In genomic region chr16:30571444-30572322, GRCh38 we compare ENCODE assay signal across 8 cellular contexts. TPM values are rescaled to one million over a fixed set of nuclear protein-coding genes. Genes with fewer than 3 reads are reported as not detected.
DNase-seq lines count a peak whose midpoint lies in the region; ATAC-seq, FAIRE-seq and TF ChIP-seq lines count a peak whose summit lies in the region.

Gene ZNF688, minus strand, starts transcription at chr16:30571714. Its CDS starts 85 bp downstream, at chr16:30571629.

- no peaks in the 10 kb centered on the region for H3K27me3 ChIP-seq in BLaER1
- no peaks in the 10 kb centered on the region for H3K27me3 ChIP-seq in HepG2 (ENCODE audit: control insufficient read depth in 1 of 2, insufficient read depth in 2 of 2, low read length in 2 of 2)

- BruUV-seq in HepG2 (replicated peaks; lab: Mats Ljungman, UMichigan): TSS peak; percentile 74

- H3K36me3 ChIP-seq in BLaER1 (peaks cover 20% of the 10 kb centered on the region), HepG2 (replicated peaks in 1 of 2; ENCODE audit: control insufficient read depth in 1 of 2, insufficient read depth in 2 of 2, low read length in 2 of 2) (no peaks in the 10 kb centered on the region)

- peak within 1 kb of the TSS; percentile 77 for H3K4me3 ChIP-seq in BLaER1
- peak within 1 kb of the TSS; percentile 89 to 97 (median 93) for H3K4me3 ChIP-seq in HepG2 (replicated peaks in 1 of 3; ENCODE audit: insufficient read depth in 1 of 3, low read depth in 2 of 3, low read length in 3 of 3)

- CTCF ChIA-PET in HepG2 (lab: Yijun Ruan, JAX; ENCODE audit: low intra/inter-chr PET ratio, low total read pairs): no interaction called here

- peak within 1 kb of the TSS; percentile 50 for H2AFZ ChIP-seq in HepG2 (ENCODE audit: low read length)

- in situ Hi-C loops in HepG2 (cut with HindIII; ENCODE audit: extremely low pct_ligation_motif_present, low pct_unique_long_range_greater_than_20kb): loop anchor here (5.0 kb wide), 1 partner anchor 51 kb away; no protein-coding TSS in a partner anchor

- POLR2A ChIA-PET in HepG2 (lab: Yijun Ruan, JAX): interaction anchor here (0.7 to 3.3 kb wide), 23 partner anchors 13 to 176 kb away, joined by 3 to 73 read pairs (median 4); partner anchors contain the start of genes DCTPP1, FBRS, ZNF48 and ZNF689

- peak; percentile 53 for TF ChIP-seq RAD21 in HepG2 (CRISPR knock-in tag; IDR thresholded peaks at IDR 0.05)

- DNase-seq in NCI-H748 treated with DMSO at 0.1 percent for 48 hours (lab: John Stamatoyannopoulos, UW) (peak; percentile 77), dermis microvascular lymphatic vessel endothelial cell (ENCODE audit: low read depth in 2 of 2) (peak; percentile 77 to 96), HepG2 (ENCODE audit: low spot score) (peak; percentile 93)
- peak; percentile 72 to 95 for DNase-seq in activated CD4-positive, alpha-beta T cell treated with anti-CD3 and anti-CD28 coated beads, Interleukin-2, amount 50 U/mL, for 24 hours (ENCODE audit: low read depth in 1 of 2, low spot score in 1 of 2)
- DNase-seq in stimulated activated CD4-positive, alpha-beta T cell treated with anti-CD3 and anti-CD28 coated beads, Interleukin-4, amount 100 ng/mL, for 1 hour: peak; percentile 90

- H3K4me1 ChIP-seq in BLaER1 (peaks cover 59% of the 10 kb centered on the region), HepG2 (ENCODE audit: insufficient read depth, low read length) (peaks cover 71% of the 10 kb centered on the region)

- H3K9me3 ChIP-seq in BLaER1 (no peaks in the 10 kb centered on the region), HepG2 (ENCODE audit: low read length) (no peaks in the 10 kb centered on the region)

- ATAC-seq in GM19328 (IDR thresholded peaks at IDR 0.05; ENCODE audit: unreplicated experiment): peak; percentile 71
- ATAC-seq in HG03520 (IDR thresholded peaks at IDR 0.05; ENCODE audit: unreplicated experiment): peak; percentile 66
- peak; percentile 89 for ATAC-seq in HepG2

- TF ChIP-seq CTCF in HepG2 (CRISPR knock-in tag; IDR thresholded peaks at IDR 0.05): no peak

- intact Hi-C loops in HepG2 (cut with micrococcal nuclease; ENCODE audit: unreplicated experiment): loop anchor here (1.0 to 2.0 kb wide), 3 partner anchors 13 to 39 kb away; partner anchors contain the start of genes ZNF689 and ZNF764

- H3K9ac ChIP-seq in BLaER1: peak within 1 kb of the TSS; percentile 94
- peak within 1 kb of the TSS; percentile 93 for H3K9ac ChIP-seq in HepG2 (ENCODE audit: insufficient read depth, low read depth, low read length)

- under 1% methylated on average over 33 of the region's 67 CpGs for WGBS in HepG2 (ENCODE audit: low lambda C conversion rate)

- peak; percentile 52 to 74 for TF ChIP-seq POLR2A in HepG2 (IDR thresholded peaks at IDR 0.05; ENCODE audit: insufficient read depth in 1 of 2, low read depth in 2 of 2, low read length in 2 of 2)

- H3K79me2 ChIP-seq in HepG2 (ENCODE audit: insufficient read depth, low read length): peaks cover 2% of the 10 kb centered on the region

- TF ChIP-seq EP300 in HepG2 (IDR thresholded peaks at IDR 0.05; ENCODE audit: low read depth in 2 of 2, low read length in 2 of 2) (no peak), HepG2 (CRISPR knock-in tag; IDR thresholded peaks at IDR 0.05; ENCODE audit: borderline replicate concordance) (no peak)

- H3K4me2 ChIP-seq in BLaER1 (peak within 1 kb of the TSS; percentile 99), HepG2 (ENCODE audit: low read depth, low read length) (peak within 1 kb of the TSS; percentile 94)

- H4K20me1 ChIP-seq in BLaER1: peaks cover 7% of the 10 kb centered on the region; the same call in 1 of the 2 replicates
- H4K20me1 ChIP-seq in HepG2 (ENCODE audit: insufficient read depth, low read length): no peaks in the 10 kb centered on the region

- peak; percentile 94 for FAIRE-seq in HepG2 (lab: Jason Lieb, UNC)

- H3K27ac ChIP-seq in BLaER1 (peak within 1 kb of the TSS; percentile 96), HepG2 (ENCODE audit: extremely low read length, insufficient read depth, low read length) (peak within 1 kb of the TSS; percentile 89)

TF ChIP-seq in HepG2, 621 proteins besides CTCF, POLR2A, EP300 and RAD21 (continues in another document):
- TF ChIP-seq ZBTB7B (CRISPR knock-in tag; IDR thresholded peaks at IDR 0.05) (peak; percentile 42; the same call in 1 of the 2 replicates), STAT6 (CRISPR knock-in tag; IDR thresholded peaks at IDR 0.05; ENCODE audit: borderline replicate concordance) (no peak), BORCS8-MEF2B (CRISPR knock-in tag; IDR thresholded peaks at IDR 0.05) (peak; percentile 91), MLX (CRISPR knock-in tag; IDR thresholded peaks at IDR 0.05) (no peak; the same call in none of the 2 replicates), GRHL1 (CRISPR knock-in tag; conservative IDR thresholded peaks at IDR 0.05) (no peak)

RNA-seq across cellular contexts. Expression of gene ZNF688, which starts in this region (rescaled TPM):
- total RNA-seq in dermis microvascular lymphatic vessel endothelial cell (3.9 and 6.7 TPM in 2 replicates), HepG2 (2016; rRNA removed; fragmentation: Illumina TruSeq; extraction: Trizol) (5.4 and 5.8 TPM in 2 replicates)
- 13.1 and 13.2 TPM in 2 replicates for total RNA-seq in HepG2 (2016; cell fraction: cytosol; rRNA removed; fragmentation: Illumina TruSeq; extraction: Trizol; ENCODE audit: low read depth)
- 4.0 and 4.8 TPM in 2 replicates for total RNA-seq in HepG2 (2016; cell fraction: insoluble cytoplasmic fraction; rRNA removed; fragmentation: Illumina TruSeq; extraction: Trizol)
- 8.5 and 11.4 TPM in 2 replicates for total RNA-seq in HepG2 (2016; cell fraction: membrane; rRNA removed; fragmentation: Illumina TruSeq; extraction: Trizol)
- 2.6 and 3.6 TPM in 2 replicates for total RNA-seq in HepG2 (2016; cell fraction: nucleus; rRNA removed; fragmentation: Illumina TruSeq; extraction: Trizol)
- 2.4 and 2.9 TPM in 2 replicates for polyA plus RNA-seq in HepG2 (2011; rRNA removed)
- polyA plus RNA-seq in HepG2 (2011; cell fraction: cytosol; rRNA removed): 2.7 and 3.8 TPM in 2 replicates
- 4.5 TPM in 2 replicates for polyA plus RNA-seq in HepG2 (2011; cell fraction: nucleus; rRNA removed)
- 2.3 and 3.6 TPM in 2 replicates for polyA plus RNA-seq in HepG2 (2012)
- 17.2 and 20.6 TPM in 2 replicates for polyA plus RNA-seq in HepG2 (2016; cell fraction: cytosol; fragmentation: Illumina TruSeq; extraction: Trizol; ENCODE audit: low read depth)
- polyA plus RNA-seq in HepG2 (2016; cell fraction: insoluble cytoplasmic fraction; fragmentation: Illumina TruSeq; extraction: Trizol; ENCODE audit: low read depth): 5.4 and 6.1 TPM in 2 replicates
- 16.0 and 17.2 TPM in 2 replicates for polyA plus RNA-seq in HepG2 (2016; cell fraction: membrane; fragmentation: Illumina TruSeq; extraction: Trizol; ENCODE audit: low read depth)
- 6.9 and 8.3 TPM in 2 replicates for polyA plus RNA-seq in HepG2 (2016; cell fraction: nucleus; fragmentation: Illumina TruSeq; extraction: Trizol; ENCODE audit: insufficient read depth, low read depth)
- 1.7 and 2.7 TPM in 2 replicates for polyA minus RNA-seq in HepG2 (2011; rRNA and poly(A)+ RNA removed; ENCODE audit: low replicate concordance)
- 1.8 and 2.9 TPM in 2 replicates for polyA minus RNA-seq in HepG2 (2011; cell fraction: cytosol; rRNA and poly(A)+ RNA removed)
- 2.0 and 2.4 TPM in 2 replicates for polyA minus RNA-seq in HepG2 (2011; cell fraction: nucleus; rRNA and poly(A)+ RNA removed)

Comparison
In these comparisons a context has a peak if more than half of its experiments do, and no peak if none do; other contexts are left out.
1. Peak in every context shown above with its lines: DNase-seq, ATAC-seq, H3K4me3 ChIP-seq and H3K27ac ChIP-seq.